1 cellular context compared by ENCODE assay signal in genomic region chr5:177360740-177361139, GRCh38.
TF ChIP-seq lines count a peak whose summit lies in the region.

No MANE protein-coding gene starts in this region.

TF ChIP-seq in HepG2, 621 proteins besides CTCF, POLR2A, EP300 and RAD21:
- 0 out of 2 replicates have a peak, but pooled peaks have one; percentile 7 for TF ChIP-seq ZNF687 (CRISPR knock-in tag; IDR thresholded peaks at IDR 0.05)
